8 cellular contexts compared by ENCODE assay signal in the genomic region with DNA sequence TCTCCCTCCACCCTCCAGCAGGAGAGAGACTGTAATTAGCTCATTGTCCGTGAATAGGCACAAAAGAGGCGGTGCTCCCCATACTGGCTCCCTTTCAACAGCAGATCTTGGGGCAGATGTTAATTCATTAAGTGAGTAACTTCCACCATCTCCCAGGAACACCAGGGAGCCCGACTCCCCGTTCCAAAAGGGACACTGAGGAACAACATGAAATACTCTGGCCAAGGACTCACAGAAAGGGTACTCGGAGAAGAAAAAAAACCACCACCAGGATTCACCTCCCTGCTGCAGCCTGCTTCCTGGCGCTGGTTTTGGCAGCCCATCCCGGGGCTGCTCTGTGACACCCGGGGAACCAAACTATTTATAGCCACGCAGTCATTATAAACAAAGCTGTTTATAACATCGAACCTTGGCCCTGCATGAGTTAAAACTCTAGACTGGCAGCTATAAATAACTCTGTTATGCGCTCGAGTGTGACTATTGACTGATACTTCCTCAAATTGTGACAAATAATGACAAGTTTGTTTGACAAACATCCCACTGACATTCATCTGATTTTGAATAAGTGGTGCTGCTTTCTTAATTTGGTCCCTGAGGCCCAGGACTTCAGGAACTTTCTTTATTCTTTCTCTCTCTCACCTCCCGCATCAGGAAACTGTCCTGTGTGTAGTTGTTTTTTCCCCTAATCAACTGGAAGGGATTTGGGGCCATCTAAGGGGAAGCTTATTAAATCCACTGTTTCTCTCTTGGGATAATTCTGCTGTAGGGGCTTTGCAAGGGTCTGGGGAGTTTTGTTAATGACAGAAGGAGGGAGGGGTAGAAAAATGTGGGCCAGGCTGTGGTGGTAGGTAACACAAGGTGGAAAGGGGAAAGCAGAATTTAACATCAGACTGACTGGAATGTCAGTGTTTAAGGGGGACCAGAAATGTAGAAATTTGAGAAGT.
DNase-seq lines count a peak whose midpoint lies in the region; ATAC-seq and TF ChIP-seq lines count a peak whose summit lies in the region.

No MANE protein-coding gene starts in this region.

- peak overlapping the region; percentile 45 for H3K4me3 ChIP-seq in WERI-Rb-1 (ENCODE audit: low read depth, low read length)

- DNase-seq in EH (ENCODE audit: low read depth): peak; percentile 60
- DNase-seq in KBM-7: peak; percentile 70
- peak; percentile 73 for DNase-seq in WERI-Rb-1
- peak; percentile 45 for DNase-seq in left cardiac atrium
- DNase-seq in stimulated activated naive B cell treated with anti-CD40 and anti-IgM and Interleukin-4, amounts not matched to agents 10 μg/mL and 1 μg/mL and 100 μg/mL, for 72 hours: peak; percentile 42
- no peak for DNase-seq in activated CD4-positive, alpha-beta memory T cell treated with anti-CD3 and anti-CD28 coated beads for 36 hours
- DNase-seq in central memory CD4-positive, alpha-beta T cell: no peak

- H3K27me3 ChIP-seq in WERI-Rb-1 (ENCODE audit: insufficient read depth, low read depth, severe bottlenecking): no peaks in the 10 kb centered on the region

- H3K4me3 Mint-ChIP-seq in stimulated activated naive B cell treated with anti-CD40 and anti-IgM and Interleukin-4, amounts not matched to agents 10 μg/mL and 1 μg/mL and 100 μg/mL, for 72 hours: peak overlapping the region; percentile 75 to 86
- no peak overlapping the region for H3K4me3 Mint-ChIP-seq in activated CD4-positive, alpha-beta memory T cell treated with anti-CD3 and anti-CD28 coated beads for 36 hours

- peaks cover 0 to 2% of the 10 kb centered on the region in 2 donors for H3K9me3 Mint-ChIP-seq in stimulated activated naive B cell treated with anti-CD40 and anti-IgM and Interleukin-4, amounts not matched to agents 10 μg/mL and 1 μg/mL and 100 μg/mL, for 72 hours
- no peaks in the 10 kb centered on the region for H3K9me3 Mint-ChIP-seq in activated CD4-positive, alpha-beta memory T cell treated with anti-CD3 and anti-CD28 coated beads for 36 hours

- CTCF ChIA-PET in activated CD4-positive, alpha-beta memory T cell treated with anti-CD3 and anti-CD28 coated beads for 36 hours (lab: Charles Lee): no interaction called here

- TF ChIP-seq CTCF in WERI-Rb-1 (IDR thresholded peaks at IDR 0.05; ENCODE audit: low read depth, low read length): 0 out of 2 replicates have a peak, but pooled peaks have one; percentile 1

- ATAC-seq in left cardiac atrium (peak; percentile 90), HG03469 (IDR thresholded peaks at IDR 0.05; ENCODE audit: unreplicated experiment) (no peak)
- peak; percentile 83 to 86 for ATAC-seq in stimulated activated naive B cell treated with anti-CD40 and anti-IgM and Interleukin-4, amounts not matched to agents 10 μg/mL and 1 μg/mL and 100 μg/mL, for 72 hours (replicated peaks)

- in situ Hi-C loops in KBM-7 (cut with MboI; ENCODE audit: low pct_unique_long_range_greater_than_20kb, low sequenced_read_pairs): no loop called here

- POLR2A ChIA-PET in activated CD4-positive, alpha-beta memory T cell treated with anti-CD3 and anti-CD28 coated beads for 36 hours (lab: Charles Lee): no interaction called here

- peaks cover 4 to 15% of the 10 kb centered on the region in 2 donors for H3K36me3 Mint-ChIP-seq in stimulated activated naive B cell treated with anti-CD40 and anti-IgM and Interleukin-4, amounts not matched to agents 10 μg/mL and 1 μg/mL and 100 μg/mL, for 72 hours
- no peaks in the 10 kb centered on the region for H3K36me3 Mint-ChIP-seq in activated CD4-positive, alpha-beta memory T cell treated with anti-CD3 and anti-CD28 coated beads for 36 hours

- H3K9me3 ChIP-seq in WERI-Rb-1 (ENCODE audit: severe bottlenecking): no peaks in the 10 kb centered on the region

- peak overlapping the region; percentile 59 for H3K27ac ChIP-seq in WERI-Rb-1

- intact Hi-C loops in left cardiac atrium (cut with DNase I): no loop called here
- intact Hi-C loops in activated CD4-positive, alpha-beta memory T cell treated with anti-CD3 and anti-CD28 coated beads for 36 hours (cut with micrococcal nuclease): loop anchor here (5.0 kb wide), 2 partner anchors 38 to 97 kb away; no protein-coding TSS in a partner anchor

- H3K36me3 ChIP-seq in WERI-Rb-1: no peaks in the 10 kb centered on the region

- peak overlapping the region; percentile 99 for H3K27ac Mint-ChIP-seq in stimulated activated naive B cell treated with anti-CD40 and anti-IgM and Interleukin-4, amounts not matched to agents 10 μg/mL and 1 μg/mL and 100 μg/mL, for 72 hours
- no peak overlapping the region for H3K27ac Mint-ChIP-seq in activated CD4-positive, alpha-beta memory T cell treated with anti-CD3 and anti-CD28 coated beads for 36 hours

- peaks cover 62 to 89% of the 10 kb centered on the region in 2 donors for H3K4me1 Mint-ChIP-seq in stimulated activated naive B cell treated with anti-CD40 and anti-IgM and Interleukin-4, amounts not matched to agents 10 μg/mL and 1 μg/mL and 100 μg/mL, for 72 hours
- peaks cover 56% of the 10 kb centered on the region for H3K4me1 Mint-ChIP-seq in activated CD4-positive, alpha-beta memory T cell treated with anti-CD3 and anti-CD28 coated beads for 36 hours (ENCODE audit: low read depth)

- H3K27me3 Mint-ChIP-seq in stimulated activated naive B cell treated with anti-CD40 and anti-IgM and Interleukin-4, amounts not matched to agents 10 μg/mL and 1 μg/mL and 100 μg/mL, for 72 hours: no peaks in the 10 kb centered on the region
- peaks cover 2% of the 10 kb centered on the region for H3K27me3 Mint-ChIP-seq in activated CD4-positive, alpha-beta memory T cell treated with anti-CD3 and anti-CD28 coated beads for 36 hours

Comparison
In these comparisons a context has a peak if more than half of its experiments do, and no peak if none do; other contexts are left out.
1. DNase-seq: peak in EH (single experiment), KBM-7 (single experiment), WERI-Rb-1 (single experiment), left cardiac atrium (single experiment) and stimulated activated naive B cell treated with anti-CD40 and anti-IgM and Interleukin-4, amounts not matched to agents 10 μg/mL and 1 μg/mL and 100 μg/mL, for 72 hours (single experiment); none in activated CD4-positive, alpha-beta memory T cell treated with anti-CD3 and anti-CD28 coated beads for 36 hours (single experiment) and central memory CD4-positive, alpha-beta T cell (single experiment).